Comparison of ENCODE assay signal across 15 cellular contexts in genomic region chr3:123635220-123635619, GRCh38. TPM values are rescaled to one million over a fixed set of nuclear protein-coding genes. Genes with fewer than 3 reads are reported as not detected.
DNase-seq lines count a peak whose midpoint lies in the region; ATAC-seq, FAIRE-seq and TF ChIP-seq lines count a peak whose summit lies in the region.
"Had no signal": no experiment of that assay in that cellular context is flagged by ENCODE, and none has a peak within 500 bp of the region (broad histone marks: within the 10 kb centered on the region; RNA-seq: fewer than 3 reads in every experiment).

No MANE protein-coding gene starts in this region.

- no peak overlapping the region for H3K4me3 ChIP-seq in esophagus squamous epithelium
- no peak overlapping the region for H3K4me3 ChIP-seq in sigmoid colon
- H3K4me3 ChIP-seq in dorsolateral prefrontal cortex = no peak overlapping the region
- H3K4me3 ChIP-seq: hepatocyte, lower lobe of right lung, ovary had no signal

- TF ChIP-seq POLR2A in H54 (IDR thresholded peaks at IDR 0.05; ENCODE audit: low read depth, low read length) = no peak
- TF ChIP-seq POLR2A in esophagus squamous epithelium (IDR thresholded peaks at IDR 0.05) = no peak
- no peak for TF ChIP-seq POLR2A in sigmoid colon (IDR thresholded peaks at IDR 0.05)

- DNase-seq in H54 (ENCODE audit: insufficient read length, low spot score) (peak; percentile 27), NCI-H345 (lab: John Stamatoyannopoulos, UW) (peak; percentile 72), esophagus squamous epithelium (lab: John Stamatoyannopoulos, UW) (no peak), sigmoid colon (peak; percentile 76), iPS-NIHi11 (ENCODE audit: low spot score) (no peak), Ammon's horn (ENCODE audit: low spot score) (no peak), dorsolateral prefrontal cortex (no peak)
- no peak for DNase-seq in stimulated activated effector memory CD8-positive, alpha-beta T cell treated with anti-CD3 and anti-CD28 coated beads, Interleukin-12 subunit alpha, Interleukin-12 subunit beta, amount 100 ng/mL, for 72 hours (ENCODE audit: low spot score in 2 of 2)
- DNase-seq: activated CD4-positive, alpha-beta T cell treated with anti-CD3 and anti-CD28 coated beads, Interleukin-2, amount 50 U/mL, for 4 hours; lower lobe of right lung; NCI-H187; T-helper 2 cell had no signal

- no peaks in the 10 kb centered on the region for H3K9me3 Mint-ChIP-seq in stimulated activated effector memory CD8-positive, alpha-beta T cell treated with anti-CD3 and anti-CD28 coated beads, Interleukin-12 subunit alpha, Interleukin-12 subunit beta, amount 100 ng/mL, for 72 hours

- no peaks in the 10 kb centered on the region for H3K36me3 Mint-ChIP-seq in stimulated activated effector memory CD8-positive, alpha-beta T cell treated with anti-CD3 and anti-CD28 coated beads, Interleukin-12 subunit alpha, Interleukin-12 subunit beta, amount 100 ng/mL, for 72 hours

- no peak for TF ChIP-seq CTCF in esophagus squamous epithelium (IDR thresholded peaks at IDR 0.05)
- TF ChIP-seq CTCF in sigmoid colon (IDR thresholded peaks at IDR 0.05) = no peak
- no peak for TF ChIP-seq CTCF in dorsolateral prefrontal cortex (IDR thresholded peaks at IDR 0.05 in 54 of 56, conservative IDR thresholded peaks at IDR 0.05 in 2 of 56; ENCODE audit: low read depth in 1 of 56, partially characterized antibody in 56 of 56)

- FAIRE-seq in H54 (lab: Jason Lieb, UNC) = no peak

- peaks cover 0 to 33% (median 0%) of the 10 kb centered on the region in 3 donors for H3K36me3 ChIP-seq in esophagus squamous epithelium
- peaks cover 14 to 77% (median 33%) of the 10 kb centered on the region in 4 donors for H3K36me3 ChIP-seq in sigmoid colon
- H3K36me3 ChIP-seq: ovary had no signal

- H3K27me3 ChIP-seq in esophagus squamous epithelium (no peaks in the 10 kb centered on the region), sigmoid colon (no peaks in the 10 kb centered on the region), dorsolateral prefrontal cortex (no peaks in the 10 kb centered on the region)
- H3K27me3 ChIP-seq: hepatocyte, ovary had no signal

- no peak overlapping the region for H3K27ac Mint-ChIP-seq in stimulated activated effector memory CD8-positive, alpha-beta T cell treated with anti-CD3 and anti-CD28 coated beads, Interleukin-12 subunit alpha, Interleukin-12 subunit beta, amount 100 ng/mL, for 72 hours

- WGBS in esophagus squamous epithelium, 2 donors = no CpG with 5 or more reads among the region's 4 CpGs
- 87 to 90% methylated on average over 4 of the region's 4 CpGs for WGBS in sigmoid colon, 2 donors

- H3K4me1 Mint-ChIP-seq in stimulated activated effector memory CD8-positive, alpha-beta T cell treated with anti-CD3 and anti-CD28 coated beads, Interleukin-12 subunit alpha, Interleukin-12 subunit beta, amount 100 ng/mL, for 72 hours = no peaks in the 10 kb centered on the region

- no peaks in the 10 kb centered on the region for H3K9me3 ChIP-seq in esophagus squamous epithelium
- no peaks in the 10 kb centered on the region for H3K9me3 ChIP-seq in sigmoid colon
- H3K9me3 ChIP-seq: lower lobe of right lung, ovary had no signal

- H3K27ac ChIP-seq in esophagus squamous epithelium (peak overlapping the region in 3 of 4 donors; percentile 68 to 75 (median 74)), sigmoid colon (peak overlapping the region; percentile 87 to 98 (median 92)), dorsolateral prefrontal cortex (peak overlapping the region in 19 of 59 donors; percentile 5 to 59 (median 27))
- H3K27ac ChIP-seq: epithelial cell of prostate, hepatocyte had no signal

- H3K4me1 ChIP-seq in esophagus squamous epithelium = peaks cover 12 to 65% (median 12%) of the 10 kb centered on the region in 3 donors
- peaks cover 0 to 99% (median 97%) of the 10 kb centered on the region in 4 donors for H3K4me1 ChIP-seq in sigmoid colon

- no peak overlapping the region for H3K4me3 Mint-ChIP-seq in stimulated activated effector memory CD8-positive, alpha-beta T cell treated with anti-CD3 and anti-CD28 coated beads, Interleukin-12 subunit alpha, Interleukin-12 subunit beta, amount 100 ng/mL, for 72 hours

- TF ChIP-seq EP300 in sigmoid colon (IDR thresholded peaks at IDR 0.05) = no peak

- intact Hi-C loops in esophagus squamous epithelium (cut with DNase I) = no loop called here
- intact Hi-C loops in sigmoid colon (cut with DNase I) = no loop called here
- intact Hi-C loops in dorsolateral prefrontal cortex (cut with DNase I) = no loop called here

- ATAC-seq in stimulated activated effector memory CD8-positive, alpha-beta T cell treated with anti-CD3 and anti-CD28 coated beads, Interleukin-12 subunit alpha, Interleukin-12 subunit beta, amount 100 ng/mL, for 72 hours = no peak

RNA-seq across cellular contexts. Expression of gene HACD2, which starts 50.4 kb away (rescaled TPM):
- total RNA-seq in esophagus squamous epithelium = 10 to 100 TPM; 28.4 to 46.6 (median 34.9) TPM
- total RNA-seq in sigmoid colon = 10 to 100 TPM; 15.3 to 26.4 (median 19.2) TPM
- polyA plus RNA-seq in sigmoid colon = 10 to 100 TPM in 1 of 3 donors, 1 to 10 TPM in 2; 6.6 to 24.9 (median 7.6) TPM
- total RNA-seq in dorsolateral prefrontal cortex = 10 to 100 TPM; 26.7 to 65.5 (median 39.9) TPM

Comparison
In these comparisons a context has a peak if more than half of its experiments do, and no peak if none do; other contexts are left out.
1. DNase-seq: peak in H54 (single experiment), NCI-H345 (single experiment) and sigmoid colon (single experiment); none in esophagus squamous epithelium (single experiment), stimulated activated effector memory CD8-positive, alpha-beta T cell treated with anti-CD3 and anti-CD28 coated beads, Interleukin-12 subunit alpha, Interleukin-12 subunit beta, amount 100 ng/mL, for 72 hours (0 of 2), iPS-NIHi11 (single experiment), Ammon's horn (single experiment) and dorsolateral prefrontal cortex (0 of 10).